ENCODE assay signal across 1 cellular context in genomic region chr5:95866431-95867063, GRCh38.
TF ChIP-seq lines count a peak whose summit lies in the region.

No MANE protein-coding gene starts in this region.

TF ChIP-seq in IMR-90, 13 proteins besides CTCF, POLR2A, EP300 and RAD21 (continued from another document):
- TF ChIP-seq ELK1 (IDR thresholded peaks at IDR 0.05; ENCODE audit: borderline replicate concordance, low read depth, low read length) (no peak), FOS (IDR thresholded peaks at IDR 0.05; ENCODE audit: low read depth, low read length) (0 out of 2 replicates have a peak, but pooled peaks have one; percentile 16), CEBPB (IDR thresholded peaks at IDR 0.05; ENCODE audit: low read depth, low read length) (peak; percentile 16; the same call in 1 of the 2 replicates), RCOR1 (IDR thresholded peaks at IDR 0.05; ENCODE audit: insufficient replicate concordance, low read length) (no peak), MAZ (IDR thresholded peaks at IDR 0.05; ENCODE audit: borderline replicate concordance, low read depth, low read length) (no peak), SMC3 (IDR thresholded peaks at IDR 0.05; ENCODE audit: low read depth, low read length) (no peak), NFE2L2 (IDR thresholded peaks at IDR 0.05; ENCODE audit: low read depth, low read length) (peak; percentile 11; the same call in 1 of the 2 replicates), CHD1 (IDR thresholded peaks at IDR 0.05; ENCODE audit: low read depth, low read length) (no peak), MXI1 (IDR thresholded peaks at IDR 0.05; ENCODE audit: borderline replicate concordance, low read depth, low read length) (no peak), BHLHE40 (IDR thresholded peaks at IDR 0.05; ENCODE audit: low read depth, low read length) (no peak), MAFK (IDR thresholded peaks at IDR 0.05; ENCODE audit: low read depth, low read length) (no peak), USF2 (IDR thresholded peaks at IDR 0.05; ENCODE audit: low read depth, low read length) (no peak)
